27 cellular contexts compared by ENCODE assay signal in the genomic region with DNA sequence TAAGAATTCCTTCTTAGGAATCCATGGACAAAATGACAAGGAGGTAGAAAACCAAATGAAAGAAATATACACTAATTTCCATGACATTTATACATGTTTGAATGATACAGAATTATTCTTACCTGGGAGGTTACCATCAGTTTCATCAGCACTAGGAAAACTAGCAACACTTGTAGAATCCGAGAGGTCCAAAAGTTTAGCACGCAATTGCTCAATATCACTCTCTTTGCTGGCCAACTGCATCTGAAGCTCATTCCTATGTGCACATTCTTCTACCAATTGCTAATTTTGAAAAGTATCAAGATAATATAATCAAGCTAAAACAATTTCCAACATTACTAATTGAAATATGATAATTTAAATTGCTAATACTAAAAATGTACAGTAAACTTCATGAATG.
"Had no signal": no experiment of that assay in that cellular context is flagged by ENCODE, and none has a peak within 500 bp of the region (broad histone marks: within the 10 kb centered on the region; RNA-seq: fewer than 3 reads in every experiment).

No MANE protein-coding gene starts in this region.

- H3K27ac Mint-ChIP-seq: activated CD4-positive, alpha-beta memory T cell treated with anti-CD3 and anti-CD28 coated beads, Interleukin-2, amount 10 ng/mL, durations not matched to agents 7 days and 5 days; activated CD4-positive, alpha-beta T cell treated with anti-CD3 and anti-CD28 coated beads, Interleukin-2, amount 10 ng/mL, durations not matched to agents 7 days and 5 days; activated naive CD4-positive, alpha-beta T cell treated with anti-CD3 and anti-CD28 coated beads, Interleukin-2, amount 10 ng/mL, durations not matched to agents 7 days and 5 days; activated naive CD8-positive, alpha-beta T cell treated with anti-CD3 and anti-CD28 coated beads for 36 hours; activated naive CD8-positive, alpha-beta T cell treated with anti-CD3 and anti-CD28 coated beads, Interleukin-2, amount 50 U/mL, for 24 hours; activated T-helper 1 cell treated with anti-CD3 and anti-CD28 coated beads, Interleukin-12 subunit alpha, Interleukin-12 subunit beta, Interleukin-2, Interleukin-4 antibody, amounts not matched to agents 30 ng/mL and 10 ng/mL and 1 ng/mL, durations not matched to agents 14 hours and 24 hours and 36 hours had no signal

- H3K27me3 Mint-ChIP-seq: activated CD4-positive, alpha-beta memory T cell treated with anti-CD3 and anti-CD28 coated beads, Interleukin-2, amount 10 ng/mL, durations not matched to agents 7 days and 5 days; activated CD4-positive, alpha-beta T cell treated with anti-CD3 and anti-CD28 coated beads, Interleukin-2, amount 10 ng/mL, durations not matched to agents 7 days and 5 days; activated naive CD4-positive, alpha-beta T cell treated with anti-CD3 and anti-CD28 coated beads, Interleukin-2, amount 10 ng/mL, durations not matched to agents 7 days and 5 days; activated naive CD8-positive, alpha-beta T cell treated with anti-CD3 and anti-CD28 coated beads for 36 hours; activated naive CD8-positive, alpha-beta T cell treated with anti-CD3 and anti-CD28 coated beads, Interleukin-2, amount 50 U/mL, for 24 hours; activated T-cell treated with anti-CD3 and anti-CD28 coated beads, Interleukin-2, amount 50 U/mL, for 24 hours; brain had no signal

- DNase-seq: activated CD4-positive, alpha-beta memory T cell treated with anti-CD3 and anti-CD28 coated beads, Interleukin-2, amount 10 ng/mL, durations not matched to agents 7 days and 5 days; activated CD4-positive, alpha-beta T cell treated with anti-CD3 and anti-CD28 coated beads for 1 hour; activated CD4-positive, alpha-beta T cell treated with anti-CD3 and anti-CD28 coated beads for 4 hours; activated CD4-positive, alpha-beta T cell treated with anti-CD3 and anti-CD28 coated beads, Interleukin-2, amount 10 ng/mL, durations not matched to agents 7 days and 5 days; activated CD4-positive, alpha-beta T cell treated with anti-CD3 and anti-CD28 coated beads, Interleukin-2, amount 50 U/mL, for 4 hours; activated CD4-positive, CD25-positive, alpha-beta regulatory T cell; activated CD8-positive, alpha-beta memory T cell treated with anti-CD3 and anti-CD28 coated beads, Interleukin-2, amount 50 U/mL, for 48 hours; activated gamma-delta T cell; activated naive CD4-positive, alpha-beta T cell; activated naive CD4-positive, alpha-beta T cell treated with anti-CD3 and anti-CD28 coated beads, Interleukin-2, amount 10 ng/mL, durations not matched to agents 7 days and 5 days; activated naive CD8-positive, alpha-beta T cell treated with anti-CD3 and anti-CD28 coated beads for 36 hours; activated naive CD8-positive, alpha-beta T cell treated with anti-CD3 and anti-CD28 coated beads, Interleukin-2, amount 50 U/mL, for 24 hours; activated T-cell treated with anti-CD3 and anti-CD28 coated beads for 4 hours; activated T-cell treated with anti-CD3 and anti-CD28 coated beads, Interleukin-2, amount 50 U/mL, for 24 hours; central memory CD4-positive, alpha-beta T cell; cerebellar nuclear complex; colonic mucosa; effector CD8-positive, alpha-beta T cell; foreskin melanocyte; heart right ventricle; T-helper 2 cell had no signal

- H3K9me3 ChIP-seq: ascending aorta, breast epithelium, colonic mucosa, gastroesophageal sphincter, heart right ventricle had no signal

- H3K36me3 ChIP-seq: breast epithelium, colonic mucosa had no signal

- H3K4me1 ChIP-seq: ascending aorta, breast epithelium, colonic mucosa, gastroesophageal sphincter, heart right ventricle had no signal

- H3K27me3 ChIP-seq: ascending aorta, breast epithelium, cardiac muscle cell, colonic mucosa, gastroesophageal sphincter, heart right ventricle had no signal

- ATAC-seq: activated naive CD8-positive, alpha-beta T cell treated with anti-CD3 and anti-CD28 coated beads, Interleukin-2, amount 50 U/mL, for 24 hours; gastroesophageal sphincter; heart right ventricle had no signal

- H3K4me1 Mint-ChIP-seq: activated CD4-positive, alpha-beta memory T cell treated with anti-CD3 and anti-CD28 coated beads, Interleukin-2, amount 10 ng/mL, durations not matched to agents 7 days and 5 days; activated CD4-positive, alpha-beta T cell treated with anti-CD3 and anti-CD28 coated beads, Interleukin-2, amount 10 ng/mL, durations not matched to agents 7 days and 5 days; activated naive CD4-positive, alpha-beta T cell treated with anti-CD3 and anti-CD28 coated beads, Interleukin-2, amount 10 ng/mL, durations not matched to agents 7 days and 5 days; activated naive CD8-positive, alpha-beta T cell treated with anti-CD3 and anti-CD28 coated beads for 36 hours; activated naive CD8-positive, alpha-beta T cell treated with anti-CD3 and anti-CD28 coated beads, Interleukin-2, amount 50 U/mL, for 24 hours; brain had no signal

- H3K4me3 ChIP-seq: ascending aorta, breast epithelium, cardiac muscle cell, colonic mucosa, gastroesophageal sphincter, heart right ventricle had no signal

- H3K9me3 Mint-ChIP-seq: activated CD4-positive, alpha-beta memory T cell treated with anti-CD3 and anti-CD28 coated beads, Interleukin-2, amount 10 ng/mL, durations not matched to agents 7 days and 5 days; activated CD4-positive, alpha-beta T cell treated with anti-CD3 and anti-CD28 coated beads, Interleukin-2, amount 10 ng/mL, durations not matched to agents 7 days and 5 days; activated naive CD4-positive, alpha-beta T cell treated with anti-CD3 and anti-CD28 coated beads, Interleukin-2, amount 10 ng/mL, durations not matched to agents 7 days and 5 days; activated naive CD8-positive, alpha-beta T cell treated with anti-CD3 and anti-CD28 coated beads for 36 hours; activated naive CD8-positive, alpha-beta T cell treated with anti-CD3 and anti-CD28 coated beads, Interleukin-2, amount 50 U/mL, for 24 hours; activated T-cell treated with anti-CD3 and anti-CD28 coated beads, Interleukin-2, amount 50 U/mL, for 24 hours; activated T-helper 1 cell treated with anti-CD3 and anti-CD28 coated beads, Interleukin-12 subunit alpha, Interleukin-12 subunit beta, Interleukin-2, Interleukin-4 antibody, amounts not matched to agents 30 ng/mL and 10 ng/mL and 1 ng/mL, durations not matched to agents 14 hours and 24 hours and 36 hours; brain had no signal

- H3K4me3 Mint-ChIP-seq: activated CD4-positive, alpha-beta memory T cell treated with anti-CD3 and anti-CD28 coated beads, Interleukin-2, amount 10 ng/mL, durations not matched to agents 7 days and 5 days; activated CD4-positive, alpha-beta T cell treated with anti-CD3 and anti-CD28 coated beads, Interleukin-2, amount 10 ng/mL, durations not matched to agents 7 days and 5 days; activated naive CD4-positive, alpha-beta T cell treated with anti-CD3 and anti-CD28 coated beads, Interleukin-2, amount 10 ng/mL, durations not matched to agents 7 days and 5 days; activated naive CD8-positive, alpha-beta T cell treated with anti-CD3 and anti-CD28 coated beads for 36 hours; activated naive CD8-positive, alpha-beta T cell treated with anti-CD3 and anti-CD28 coated beads, Interleukin-2, amount 50 U/mL, for 24 hours; activated T-cell treated with anti-CD3 and anti-CD28 coated beads, Interleukin-2, amount 50 U/mL, for 24 hours; activated T-helper 1 cell treated with anti-CD3 and anti-CD28 coated beads, Interleukin-12 subunit alpha, Interleukin-12 subunit beta, Interleukin-2, Interleukin-4 antibody, amounts not matched to agents 30 ng/mL and 10 ng/mL and 1 ng/mL, durations not matched to agents 14 hours and 24 hours and 36 hours; brain had no signal
